ENCODE assay signal across 19 cellular contexts in the genomic region with DNA sequence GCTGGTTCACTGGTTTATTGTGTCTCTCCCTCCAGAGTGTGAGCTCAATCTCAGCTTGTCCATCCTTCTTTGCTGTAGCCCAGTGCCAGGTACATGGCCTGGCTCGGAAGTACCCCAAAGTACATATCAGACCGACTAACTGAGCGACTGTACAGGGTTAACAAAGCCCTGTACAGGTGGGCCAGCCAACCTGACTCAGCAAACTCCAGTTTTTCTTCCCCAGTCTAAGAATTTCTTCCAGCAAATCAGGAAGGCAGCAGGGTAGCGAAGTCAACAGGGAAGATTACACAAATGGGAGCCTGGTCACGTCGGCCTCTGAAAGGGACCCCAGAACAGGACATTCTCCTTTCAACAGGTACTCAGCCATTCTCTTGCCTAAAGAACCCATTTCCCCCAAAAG. TPM values are rescaled to one million over a fixed set of nuclear protein-coding genes. Genes with fewer than 3 reads are reported as not detected.
A peak's percentile ranks its signal among the peaks of the same experiment; 100 is the strongest.
DNase-seq lines count a peak whose midpoint lies in the region; ATAC-seq and TF ChIP-seq lines count a peak whose summit lies in the region.
"Had no signal": no experiment of that assay in that cellular context is flagged by ENCODE, and none has a peak within 500 bp of the region (broad histone marks: within the 10 kb centered on the region; RNA-seq: fewer than 3 reads in every experiment).

No MANE protein-coding gene starts in this region.

- H3K79me2 ChIP-seq in hepatocyte: peaks cover 99% of the 10 kb centered on the region

- H3K36me3 Mint-ChIP-seq in Calu3 (ENCODE audit: insufficient read depth, unreplicated experiment): peaks cover 28% of the 10 kb centered on the region
- peaks cover 17% of the 10 kb centered on the region for H3K36me3 Mint-ChIP-seq in WTC11
- peaks cover 18% of the 10 kb centered on the region for H3K36me3 Mint-ChIP-seq in progenitor cell of endocrine pancreas (ENCODE audit: insufficient read depth)

- no peaks in the 10 kb centered on the region for H3K9me3 ChIP-seq in hepatocyte (ENCODE audit: low read depth)
- H3K9me3 ChIP-seq: colonic mucosa, heart right ventricle, MG63, psoas muscle had no signal

- WGBS in hepatocyte (ENCODE audit: low lambda C conversion rate, missing lambda C conversion rate): 92% methylated on average over 6 of the region's 6 CpGs

- H3K27ac Mint-ChIP-seq in Calu3 (ENCODE audit: unreplicated experiment) (peak overlapping the region; percentile 1), WTC11 (peak overlapping the region; percentile 99), progenitor cell of endocrine pancreas (peak overlapping the region; percentile 93)

- H3K4me1 ChIP-seq in hepatocyte (ENCODE audit: insufficient read depth): peaks cover 31% of the 10 kb centered on the region

- TF ChIP-seq CTCF in Calu3 (IDR thresholded peaks at IDR 0.05; ENCODE audit: unreplicated experiment) (no peak), WTC11 (IDR thresholded peaks at IDR 0.05) (no peak), hepatocyte (IDR thresholded peaks at IDR 0.05; ENCODE audit: poor library complexity) (no peak), progenitor cell of endocrine pancreas (IDR thresholded peaks at IDR 0.05; ENCODE audit: unreplicated experiment) (no peak)

- H3K4me2 ChIP-seq in hepatocyte: no peak overlapping the region

- H3K4me3 Mint-ChIP-seq in Calu3 (ENCODE audit: low read depth, unreplicated experiment) (no peak overlapping the region), WTC11 (no peak overlapping the region), progenitor cell of endocrine pancreas (ENCODE audit: low read depth) (no peak overlapping the region)
- H3K4me3 Mint-ChIP-seq: activated CD4-positive, alpha-beta memory T cell treated with anti-CD3 and anti-CD28 coated beads, Interleukin-2, amount 10 ng/mL, durations not matched to agents 7 days and 5 days; activated T-helper 1 cell treated with anti-CD3 and anti-CD28 coated beads, Interleukin-12 subunit alpha, Interleukin-12 subunit beta, Interleukin-2, Interleukin-4 antibody, amounts not matched to agents 30 ng/mL and 10 ng/mL and 1 ng/mL, durations not matched to agents 14 hours and 24 hours and 36 hours had no signal

- no peak overlapping the region for H3K4me3 ChIP-seq in hepatocyte
- H3K4me3 ChIP-seq: colonic mucosa, heart right ventricle, MG63, psoas muscle had no signal

- H4K20me1 ChIP-seq in hepatocyte (ENCODE audit: insufficient read depth, poor library complexity, severe bottlenecking): peaks cover 3% of the 10 kb centered on the region

- no TSS peak for BruUV-seq in Calu3 (replicated peaks; lab: Mats Ljungman, UMichigan)

- no peaks in the 10 kb centered on the region for H3K36me3 ChIP-seq in hepatocyte (replicated peaks; ENCODE audit: insufficient read depth, low read depth)
- H3K36me3 ChIP-seq: colonic mucosa, heart right ventricle had no signal

- H3K27me3 Mint-ChIP-seq in Calu3 (ENCODE audit: unreplicated experiment) (no peaks in the 10 kb centered on the region), WTC11 (ENCODE audit: low read depth) (no peaks in the 10 kb centered on the region), progenitor cell of endocrine pancreas (no peaks in the 10 kb centered on the region)
- H3K27me3 Mint-ChIP-seq: activated CD4-positive, alpha-beta memory T cell treated with anti-CD3 and anti-CD28 coated beads, Interleukin-2, amount 10 ng/mL, durations not matched to agents 7 days and 5 days had no signal

- H3K27ac ChIP-seq in hepatocyte: peak overlapping the region; percentile 0
- H3K27ac ChIP-seq: colonic mucosa, psoas muscle had no signal

- POLR2A ChIA-PET in WTC11 (lab: Charles Lee): no interaction called here

- no peak for ATAC-seq in WTC11
- ATAC-seq: heart right ventricle, psoas muscle had no signal

- H3K27me3 ChIP-seq in hepatocyte: no peaks in the 10 kb centered on the region
- H3K27me3 ChIP-seq: colonic mucosa, heart right ventricle, MG63 had no signal

- no peaks in the 10 kb centered on the region for H3K9me2 ChIP-seq in hepatocyte (replicated peaks; ENCODE audit: insufficient read depth)

- intact Hi-C loops in Calu3 (cut with micrococcal nuclease; ENCODE audit: unreplicated experiment): no loop called here

- DNase-seq in Calu3 (no peak), WTC11 (ENCODE audit: low spot score) (no peak), hepatocyte (ENCODE audit: low spot score) (no peak), progenitor cell of endocrine pancreas (ENCODE audit: low spot score, unreplicated experiment) (no peak), cerebellar cortex (ENCODE audit: low spot score) (no peak), medulla oblongata (ENCODE audit: extremely low spot score) (no peak), cerebellum (ENCODE audit: low spot score) (no peak), NCI-H2029 (lab: John Stamatoyannopoulos, UW) (no peak)
- DNase-seq: activated CD4-positive, alpha-beta memory T cell treated with anti-CD3 and anti-CD28 coated beads, Interleukin-2, amount 10 ng/mL, durations not matched to agents 7 days and 5 days; amniotic stem cell; colonic mucosa; heart right ventricle; MG63; NCI-H2081 treated with DMSO at 0.1 percent for 48 hours; NCI-H526; OCI-M1; stimulated activated CD4-positive, alpha-beta T cell treated with anti-CD3 and anti-CD28 coated beads, Interleukin-12 subunit alpha, Interleukin-12 subunit beta, amount 100 ng/mL, for 4 hours had no signal

- H2AFZ ChIP-seq in hepatocyte: no peak overlapping the region

- CTCF ChIA-PET in Calu3 (lab: Charles Lee) (no interaction called here), WTC11 (lab: Charles Lee) (interaction anchor here (1.0 to 4.4 kb wide), 2 partner anchors 24 to 59 kb away, joined by 4 to 26 read pairs; no protein-coding TSS in a partner anchor)

- H3K4me1 Mint-ChIP-seq in Calu3 (ENCODE audit: low read depth, unreplicated experiment) (peaks cover 67% of the 10 kb centered on the region), WTC11 (peaks cover 83% of the 10 kb centered on the region), progenitor cell of endocrine pancreas (ENCODE audit: low read depth) (peaks cover 52% of the 10 kb centered on the region)

- H3K9me3 Mint-ChIP-seq in Calu3 (ENCODE audit: low read depth, unreplicated experiment) (no peaks in the 10 kb centered on the region), WTC11 (no peaks in the 10 kb centered on the region), progenitor cell of endocrine pancreas (ENCODE audit: low read depth) (no peaks in the 10 kb centered on the region)
- H3K9me3 Mint-ChIP-seq: activated CD4-positive, alpha-beta memory T cell treated with anti-CD3 and anti-CD28 coated beads, Interleukin-2, amount 10 ng/mL, durations not matched to agents 7 days and 5 days; activated T-helper 1 cell treated with anti-CD3 and anti-CD28 coated beads, Interleukin-12 subunit alpha, Interleukin-12 subunit beta, Interleukin-2, Interleukin-4 antibody, amounts not matched to agents 30 ng/mL and 10 ng/mL and 1 ng/mL, durations not matched to agents 14 hours and 24 hours and 36 hours had no signal

TF ChIP-seq in WTC11, 78 proteins besides CTCF, POLR2A, EP300 and RAD21 (continues in another document):
- TF ChIP-seq, protein P1, sequence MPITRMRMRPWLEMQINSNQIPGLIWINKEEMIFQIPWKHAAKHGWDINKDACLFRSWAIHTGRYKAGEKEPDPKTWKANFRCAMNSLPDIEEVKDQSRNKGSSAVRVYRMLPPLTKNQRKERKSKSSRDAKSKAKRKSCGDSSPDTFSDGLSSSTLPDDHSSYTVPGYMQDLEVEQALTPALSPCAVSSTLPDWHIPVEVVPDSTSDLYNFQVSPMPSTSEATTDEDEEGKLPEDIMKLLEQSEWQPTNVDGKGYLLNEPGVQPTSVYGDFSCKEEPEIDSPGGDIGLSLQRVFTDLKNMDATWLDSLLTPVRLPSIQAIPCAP (CRISPR knock-in tag; IDR thresholded peaks at IDR 0.05): no peak
- TF ChIP-seq GRHL2 (CRISPR knock-in tag; IDR thresholded peaks at IDR 0.05; ENCODE audit: insufficient replicate concordance, severe bottlenecking) (no peak), JUN (CRISPR knock-in tag; IDR thresholded peaks at IDR 0.05) (no peak)
- TF ChIP-seq, protein P2, sequence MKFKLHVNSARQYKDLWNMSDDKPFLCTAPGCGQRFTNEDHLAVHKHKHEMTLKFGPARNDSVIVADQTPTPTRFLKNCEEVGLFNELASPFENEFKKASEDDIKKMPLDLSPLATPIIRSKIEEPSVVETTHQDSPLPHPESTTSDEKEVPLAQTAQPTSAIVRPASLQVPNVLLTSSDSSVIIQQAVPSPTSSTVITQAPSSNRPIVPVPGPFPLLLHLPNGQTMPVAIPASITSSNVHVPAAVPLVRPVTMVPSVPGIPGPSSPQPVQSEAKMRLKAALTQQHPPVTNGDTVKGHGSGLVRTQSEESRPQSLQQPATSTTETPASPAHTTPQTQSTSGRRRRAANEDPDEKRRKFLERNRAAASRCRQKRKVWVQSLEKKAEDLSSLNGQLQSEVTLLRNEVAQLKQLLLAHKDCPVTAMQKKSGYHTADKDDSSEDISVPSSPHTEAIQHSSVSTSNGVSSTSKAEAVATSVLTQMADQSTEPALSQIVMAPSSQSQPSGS (CRISPR knock-in tag; IDR thresholded peaks at IDR 0.05; ENCODE audit: borderline replicate concordance, low read depth): no peak

RNA-seq across cellular contexts. Expression of a gene that starts 31.3 kb away (rescaled TPM):
- total RNA-seq in Calu3 (2022): 53.1 and 77.3 TPM in 2 replicates
- total RNA-seq in WTC11 (2021): 114 to 149 TPM (median 127 TPM) in 3 replicates
- 28.9 and 30.3 TPM in 2 replicates for total RNA-seq in hepatocyte
- polyA plus RNA-seq in hepatocyte: 34.3 and 43.1 TPM in 2 replicates
- 100 and 102 TPM in 2 replicates for total RNA-seq in progenitor cell of endocrine pancreas
- 39.7 TPM for total RNA-seq in cerebellum

Comparison
In these comparisons a context has a peak if more than half of its experiments do, and no peak if none do; other contexts are left out.
1. H3K27ac Mint-ChIP-seq: peak in every context shown above with its lines; median percentile 99 in WTC11; 93 in progenitor cell of endocrine pancreas; 1 in Calu3.